16 cellular contexts compared by ENCODE assay signal in the genomic region with DNA sequence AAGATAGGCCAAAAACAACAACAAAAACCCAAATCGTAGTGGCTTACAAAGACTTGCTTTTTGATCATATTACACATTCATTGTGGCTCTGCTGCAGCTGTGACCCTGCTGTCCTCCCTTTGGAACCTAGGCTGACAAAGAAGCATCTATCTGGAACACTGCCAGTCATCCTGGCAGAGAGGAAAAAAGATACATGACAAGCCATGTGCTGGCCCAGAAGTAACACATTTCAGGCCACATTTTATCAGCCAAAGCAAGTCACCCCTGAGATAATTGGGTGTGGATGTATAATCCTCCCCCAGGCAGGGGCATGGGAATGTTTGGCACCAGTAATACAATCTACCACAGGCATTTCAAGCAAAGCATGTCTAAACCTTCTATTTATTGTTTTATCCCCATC. TPM values are rescaled to one million over a fixed set of nuclear protein-coding genes. Genes with fewer than 3 reads are reported as not detected.
DNase-seq lines count a peak whose midpoint lies in the region; TF ChIP-seq lines count a peak whose summit lies in the region.
"Had no signal": no experiment of that assay in that cellular context is flagged by ENCODE, and none has a peak within 500 bp of the region (broad histone marks: within the 10 kb centered on the region; RNA-seq: fewer than 3 reads in every experiment).

No MANE protein-coding gene starts in this region.

- TF ChIP-seq CTCF in GM10266 (IDR thresholded peaks at IDR 0.05; ENCODE audit: control insufficient read depth, insufficient read depth, low read depth, missing control alignments) = no peak

- H3K27me3 Mint-ChIP-seq in immature natural killer cell (ENCODE audit: low read depth in 3 of 3) = peaks cover 0 to 4% (median 2%) of the 10 kb centered on the region in 3 donors
- H3K27me3 Mint-ChIP-seq: activated naive CD4-positive, alpha-beta T cell treated with anti-CD3 and anti-CD28 coated beads, Interleukin-2, amount 50 U/mL, for 24 hours had no signal

- peaks cover 24 to 57% (median 27%) of the 10 kb centered on the region in 3 donors for H3K36me3 Mint-ChIP-seq in immature natural killer cell

- H3K9ac ChIP-seq in adipocyte (ENCODE audit: low read length) = no peak overlapping the region

- no peaks in the 10 kb centered on the region for H3K27me3 ChIP-seq in adipocyte (replicated peaks; ENCODE audit: control insufficient read depth, insufficient read depth, low read length)
- H3K27me3 ChIP-seq: cardiac muscle cell, foreskin keratinocyte, SJSA1 had no signal

- intact Hi-C loops in head of caudate nucleus (cut with DNase I) = no loop called here

- H3K4me3 ChIP-seq in adipocyte (ENCODE audit: low read length) = no peak overlapping the region
- H3K4me3 ChIP-seq: cardiac muscle cell, SJSA1 had no signal

- H3K4me1 Mint-ChIP-seq in immature natural killer cell = no peaks in the 10 kb centered on the region
- H3K4me1 Mint-ChIP-seq: activated naive CD4-positive, alpha-beta T cell treated with anti-CD3 and anti-CD28 coated beads, Interleukin-2, amount 50 U/mL, for 24 hours; stimulated activated effector memory CD8-positive, alpha-beta T cell treated with anti-CD3 and anti-CD28 coated beads, Interleukin-12 subunit alpha, Interleukin-12 subunit beta, amount 100 ng/mL, for 72 hours had no signal

- no peak overlapping the region for H3K27ac Mint-ChIP-seq in immature natural killer cell
- H3K27ac Mint-ChIP-seq: activated naive CD4-positive, alpha-beta T cell treated with anti-CD3 and anti-CD28 coated beads, Interleukin-2, amount 50 U/mL, for 24 hours; stimulated activated effector memory CD8-positive, alpha-beta T cell treated with anti-CD3 and anti-CD28 coated beads, Interleukin-12 subunit alpha, Interleukin-12 subunit beta, amount 100 ng/mL, for 72 hours had no signal

- peaks cover 51% of the 10 kb centered on the region for H3K36me3 ChIP-seq in adipocyte (ENCODE audit: control insufficient read depth, insufficient read depth, low read length, severe bottlenecking)

- H3K9me3 ChIP-seq in adipocyte (ENCODE audit: control insufficient read depth, low read length) = no peaks in the 10 kb centered on the region
- H3K9me3 ChIP-seq: SJSA1 had no signal

- H3K4me1 ChIP-seq in adipocyte (ENCODE audit: control insufficient read depth, insufficient read depth, low read length) = peaks cover 2% of the 10 kb centered on the region
- H3K4me1 ChIP-seq: foreskin keratinocyte had no signal

- peak; percentile 15 for DNase-seq in EH (ENCODE audit: low read depth)
- peak; percentile 7 for DNase-seq in adipocyte (ENCODE audit: low read depth)
- DNase-seq in head of caudate nucleus = peak in 29 of 42 donors; percentile 8 to 73 (median 45)
- DNase-seq in nucleus accumbens (lab: John Stamatoyannopoulos, UW) = peak in 34 of 56 donors; percentile 0 to 47 (median 18)
- no peak for DNase-seq in stimulated activated CD4-positive, alpha-beta T cell treated with anti-CD3 and anti-CD28 coated beads, Interleukin-4, amount 100 ng/mL, for 4 hours
- DNase-seq in GM10266 (ENCODE audit: extremely low spot score) = no peak
- DNase-seq in GDM1 (lab: John Stamatoyannopoulos, UW) = no peak
- no peak for DNase-seq in immature natural killer cell
- DNase-seq: foreskin keratinocyte, H7, mesenchymal stem cell, T1000 had no signal

- H3K9me3 Mint-ChIP-seq in immature natural killer cell = no peaks in the 10 kb centered on the region
- H3K9me3 Mint-ChIP-seq: activated naive CD4-positive, alpha-beta T cell treated with anti-CD3 and anti-CD28 coated beads, Interleukin-2, amount 50 U/mL, for 24 hours; stimulated activated effector memory CD8-positive, alpha-beta T cell treated with anti-CD3 and anti-CD28 coated beads, Interleukin-12 subunit alpha, Interleukin-12 subunit beta, amount 100 ng/mL, for 72 hours had no signal

- H3K4me3 Mint-ChIP-seq in immature natural killer cell = no peak overlapping the region
- H3K4me3 Mint-ChIP-seq: activated naive CD4-positive, alpha-beta T cell treated with anti-CD3 and anti-CD28 coated beads, Interleukin-2, amount 50 U/mL, for 24 hours; stimulated activated effector memory CD8-positive, alpha-beta T cell treated with anti-CD3 and anti-CD28 coated beads, Interleukin-12 subunit alpha, Interleukin-12 subunit beta, amount 100 ng/mL, for 72 hours had no signal

RNA-seq across cellular contexts. Expression of a gene that starts 37.2 kb away (rescaled TPM):
- polyA plus RNA-seq in immature natural killer cell = 1 to 10 TPM; 6.3 to 9.9 (median 7.0) TPM

RNA-seq across cellular contexts. Expression of a gene that starts 38.0 kb away (rescaled TPM):
- 10 to 100 TPM in 1 of 3 donors, 1 to 10 TPM in 2; 2.9 to 13.7 (median 8.8) TPM for polyA plus RNA-seq in immature natural killer cell

Comparison
In these comparisons a context has a peak if more than half of its experiments do, and no peak if none do; other contexts are left out.
1. DNase-seq: peak in EH (single experiment), adipocyte (single experiment), head of caudate nucleus (29 of 42) and nucleus accumbens (34 of 56); none in stimulated activated CD4-positive, alpha-beta T cell treated with anti-CD3 and anti-CD28 coated beads, Interleukin-4, amount 100 ng/mL, for 4 hours (0 of 2), GM10266 (single experiment), GDM1 (single experiment) and immature natural killer cell (0 of 3).